Comparison of ENCODE assay signal across 7 cellular contexts in the genomic region with DNA sequence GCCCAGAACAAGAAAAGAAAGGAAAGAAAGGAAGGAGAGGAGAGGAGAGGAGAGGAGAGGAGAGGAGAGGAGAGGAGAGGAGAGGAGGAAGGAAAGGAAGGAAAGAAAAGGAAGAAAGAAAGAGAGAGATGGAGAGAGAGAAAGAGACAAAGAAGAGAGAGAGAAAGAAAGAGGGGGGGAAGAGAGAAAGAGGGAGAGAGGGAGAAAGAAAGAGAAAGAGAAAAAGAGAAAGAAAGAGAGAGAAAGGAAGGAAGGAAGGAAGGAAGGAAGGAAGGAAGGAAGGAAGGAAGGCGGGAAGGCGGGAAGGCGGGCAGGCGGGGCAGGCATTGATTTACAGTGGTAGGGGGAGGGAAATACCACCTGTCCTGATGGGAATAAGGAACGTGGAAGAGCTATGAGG.
"Had no signal": no experiment of that assay in that cellular context is flagged by ENCODE, and none has a peak within 500 bp of the region (broad histone marks: within the 10 kb centered on the region; RNA-seq: fewer than 3 reads in every experiment).

No MANE protein-coding gene starts in this region.

- H3K4me1 ChIP-seq: HAP-1 had no signal

- H3K9me3 Mint-ChIP-seq: GM23338 had no signal

- H3K9me3 ChIP-seq: HAP-1 had no signal

- DNase-seq: H7, IMR-90, KG1 had no signal

- H3K4me3 ChIP-seq: GM23338, HAP-1, K562 had no signal

- H3K36me3 ChIP-seq: HAP-1 had no signal

- ATAC-seq: GM23338, HCT116, K562 had no signal

- H3K27ac Mint-ChIP-seq: GM23338 had no signal

- H3K4me3 Mint-ChIP-seq: GM23338 had no signal
